Comparison of ENCODE assay signal across 13 cellular contexts in genomic region chr12:44021471-44021971, GRCh38.
DNase-seq lines count a peak whose midpoint lies in the region; ATAC-seq lines count a peak whose summit lies in the region.
"Had no signal": no experiment of that assay in that cellular context is flagged by ENCODE, and none has a peak within 500 bp of the region (broad histone marks: within the 10 kb centered on the region; RNA-seq: fewer than 3 reads in every experiment).

No MANE protein-coding gene starts in this region.

- ATAC-seq in GM18520 (IDR thresholded peaks at IDR 0.05; ENCODE audit: unreplicated experiment) (peak; percentile 88), GM21528 (IDR thresholded peaks at IDR 0.05; ENCODE audit: low FRiP score, unreplicated experiment) (peak; percentile 90), HG03139 (IDR thresholded peaks at IDR 0.05; ENCODE audit: unreplicated experiment) (peak; percentile 67)
- ATAC-seq: activated CD8-positive, alpha-beta memory T cell treated with anti-CD3 and anti-CD28 coated beads, Interleukin-2, amount 10 ng/mL, durations not matched to agents 7 days and 5 days; body of pancreas; pancreas; SK-N-SH treated with all-trans-retinoic acid at 6 μM for 48 hours had no signal

- peak; percentile 3 for DNase-seq in amniotic epithelial cell (ENCODE audit: low read depth)
- DNase-seq in dedifferentiated amniotic fluid mesenchymal stem cell (ENCODE audit: extremely low spot score), result no peak
- no peak for DNase-seq in glomerular visceral epithelial cell (ENCODE audit: extremely low spot score)
- no peak for DNase-seq in NCI-H128 (lab: John Stamatoyannopoulos, UW; ENCODE audit: unreplicated experiment)
- no peak for DNase-seq in activated CD4-positive, alpha-beta T cell treated with anti-CD3 and anti-CD28 coated beads, Interleukin-2, amount 50 U/mL, for 48 hours
- DNase-seq: activated CD8-positive, alpha-beta memory T cell treated with anti-CD3 and anti-CD28 coated beads, Interleukin-2, amount 10 ng/mL, durations not matched to agents 7 days and 5 days; body of pancreas; kidney; pancreas had no signal
